In the genomic region with DNA sequence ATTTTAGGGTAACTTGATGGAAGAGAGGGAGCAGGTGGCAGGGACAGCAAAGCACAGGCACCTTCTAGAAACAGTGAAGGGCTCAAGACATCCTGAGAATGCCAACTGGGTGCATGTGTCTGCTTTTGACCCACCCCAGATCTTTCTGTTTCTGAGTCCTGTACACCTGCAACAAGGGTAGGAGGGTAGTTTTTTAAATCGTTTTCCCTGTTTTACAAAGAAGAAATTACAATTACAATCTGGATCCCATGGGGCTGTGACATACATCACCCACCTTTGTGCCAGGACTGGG, we compare ENCODE assay signal across 14 cellular contexts. TPM values are rescaled to one million over a fixed set of nuclear protein-coding genes. Genes with fewer than 3 reads are reported as not detected.
DNase-seq lines count a peak whose midpoint lies in the region; ATAC-seq and TF ChIP-seq lines count a peak whose summit lies in the region.
"Had no signal": no experiment of that assay in that cellular context is flagged by ENCODE, and none has a peak within 500 bp of the region (broad histone marks: within the 10 kb centered on the region; RNA-seq: fewer than 3 reads in every experiment).

No MANE protein-coding gene starts in this region.

- in situ Hi-C loops in G401 (cut with HindIII; ENCODE audit: low sequenced_read_pairs), result no loop called here

- H3K4me1 ChIP-seq in OCI-LY7 (ENCODE audit: insufficient read depth, low read length, poor library complexity, severe bottlenecking), result peaks cover 41% of the 10 kb centered on the region
- peaks cover 40% of the 10 kb centered on the region for H3K4me1 ChIP-seq in effector memory CD4-positive, alpha-beta T cell (ENCODE audit: control insufficient read depth, insufficient read depth, low read length, poor library complexity, severe bottlenecking)

- no peak for DNase-seq in activated CD4-positive, alpha-beta T cell treated with anti-CD3 and anti-CD28 coated beads, Interleukin-2, amount 10 ng/mL, durations not matched to agents 24 days and 14 days
- no peak for DNase-seq in activated CD4-positive, alpha-beta T cell treated with anti-CD3 and anti-CD28 coated beads, Interleukin-2, amount 50 U/mL, for 1 hour
- DNase-seq in OCI-LY7 (ENCODE audit: low spot score) (no peak), NCI-H1417 (lab: John Stamatoyannopoulos, UW) (no peak), G401 (ENCODE audit: low spot score) (no peak), NCI-H1105 (lab: John Stamatoyannopoulos, UW) (no peak)
- DNase-seq in effector memory CD4-positive, alpha-beta T cell, result no peak
- DNase-seq: midbrain, NCI-H1930, NCI-H510A, ovary had no signal

- peaks cover 4% of the 10 kb centered on the region for H3K36me3 Mint-ChIP-seq in activated CD4-positive, alpha-beta T cell treated with anti-CD3 and anti-CD28 coated beads, Interleukin-2, amount 10 ng/mL, durations not matched to agents 24 days and 14 days (ENCODE audit: low read depth)
- H3K36me3 Mint-ChIP-seq in stimulated activated memory B cell treated with anti-CD40 and anti-IgM and Interleukin-4, amounts not matched to agents 10 μg/mL and 1 μg/mL and 100 μg/mL, for 72 hours, result peaks cover 11% of the 10 kb centered on the region

- H2AFZ ChIP-seq in OCI-LY7 (ENCODE audit: low read length), result peak overlapping the region; percentile 79; the same call in 1 of the 2 replicates

- POLR2A ChIA-PET in OCI-LY7 (lab: Charles Lee), result interaction anchor here (0.5 to 1.7 kb wide), 5 partner anchors 11 to 258 kb away, joined by 3 to 4 read pairs (median 3); partner anchors contain the start of gene KLF6

- CTCF ChIA-PET in OCI-LY7 (lab: Charles Lee; ENCODE audit: unreplicated experiment), result no interaction called here

- H3K4me3 ChIP-seq in OCI-LY7 (ENCODE audit: low read depth, low read length, poor library complexity, severe bottlenecking), result no peak overlapping the region
- H3K4me3 ChIP-seq in effector memory CD4-positive, alpha-beta T cell (ENCODE audit: insufficient read depth, low read depth, low read length, poor library complexity, severe bottlenecking), result peak overlapping the region; percentile 8
- H3K4me3 ChIP-seq: A549, esophagus muscularis mucosa, ovary had no signal

- no peaks in the 10 kb centered on the region for H4K20me1 ChIP-seq in OCI-LY7 (ENCODE audit: insufficient read depth, low read length)

- H3K4me1 Mint-ChIP-seq in activated CD4-positive, alpha-beta T cell treated with anti-CD3 and anti-CD28 coated beads, Interleukin-2, amount 10 ng/mL, durations not matched to agents 24 days and 14 days, result peaks cover 77% of the 10 kb centered on the region
- peaks cover 47% of the 10 kb centered on the region for H3K4me1 Mint-ChIP-seq in stimulated activated memory B cell treated with anti-CD40 and anti-IgM and Interleukin-4, amounts not matched to agents 10 μg/mL and 1 μg/mL and 100 μg/mL, for 72 hours

- H3K27me3 ChIP-seq in effector memory CD4-positive, alpha-beta T cell (replicated peaks; ENCODE audit: control insufficient read depth, insufficient read depth, low read length, poor library complexity, severe bottlenecking), result no peaks in the 10 kb centered on the region
- H3K27me3 ChIP-seq: esophagus muscularis mucosa, ovary had no signal

- H3K9me3 ChIP-seq in OCI-LY7 (ENCODE audit: low read length), result no peaks in the 10 kb centered on the region
- no peaks in the 10 kb centered on the region for H3K9me3 ChIP-seq in effector memory CD4-positive, alpha-beta T cell (ENCODE audit: control insufficient read depth, low read length)
- H3K9me3 ChIP-seq: A549, esophagus muscularis mucosa, ovary had no signal

- H3K27ac Mint-ChIP-seq in activated CD4-positive, alpha-beta T cell treated with anti-CD3 and anti-CD28 coated beads, Interleukin-2, amount 10 ng/mL, durations not matched to agents 24 days and 14 days, result peak overlapping the region; percentile 84
- peak overlapping the region; percentile 33 for H3K27ac Mint-ChIP-seq in stimulated activated memory B cell treated with anti-CD40 and anti-IgM and Interleukin-4, amounts not matched to agents 10 μg/mL and 1 μg/mL and 100 μg/mL, for 72 hours

- H3K9me2 ChIP-seq in OCI-LY7 (ENCODE audit: insufficient read depth, low read length), result no peaks in the 10 kb centered on the region

- intact Hi-C loops in activated CD4-positive, alpha-beta T cell treated with anti-CD3 and anti-CD28 coated beads, Interleukin-2, amount 10 ng/mL, durations not matched to agents 24 days and 14 days (cut with micrococcal nuclease), result no loop called here
- intact Hi-C loops in OCI-LY7 (cut with micrococcal nuclease; ENCODE audit: unreplicated experiment), result no loop called here

- no peak for TF ChIP-seq CTCF in OCI-LY7 (conservative IDR thresholded peaks at IDR 0.05; ENCODE audit: low read length)

- peaks cover 4% of the 10 kb centered on the region for H3K9me3 Mint-ChIP-seq in activated CD4-positive, alpha-beta T cell treated with anti-CD3 and anti-CD28 coated beads, Interleukin-2, amount 10 ng/mL, durations not matched to agents 24 days and 14 days
- peaks cover 5% of the 10 kb centered on the region for H3K9me3 Mint-ChIP-seq in stimulated activated memory B cell treated with anti-CD40 and anti-IgM and Interleukin-4, amounts not matched to agents 10 μg/mL and 1 μg/mL and 100 μg/mL, for 72 hours

- no peaks in the 10 kb centered on the region for H3K79me2 ChIP-seq in OCI-LY7 (ENCODE audit: insufficient read depth, low read depth, low read length)

- no peaks in the 10 kb centered on the region for H3K27me3 Mint-ChIP-seq in activated CD4-positive, alpha-beta T cell treated with anti-CD3 and anti-CD28 coated beads, Interleukin-2, amount 10 ng/mL, durations not matched to agents 24 days and 14 days
- no peaks in the 10 kb centered on the region for H3K27me3 Mint-ChIP-seq in stimulated activated memory B cell treated with anti-CD40 and anti-IgM and Interleukin-4, amounts not matched to agents 10 μg/mL and 1 μg/mL and 100 μg/mL, for 72 hours

- no peaks in the 10 kb centered on the region for H3K36me3 ChIP-seq in OCI-LY7 (ENCODE audit: insufficient read depth, low read length)
- H3K36me3 ChIP-seq in effector memory CD4-positive, alpha-beta T cell (ENCODE audit: control insufficient read depth, insufficient read depth, low read length), result no peaks in the 10 kb centered on the region
- H3K36me3 ChIP-seq: esophagus muscularis mucosa, ovary had no signal

- H3K4me2 ChIP-seq in OCI-LY7 (ENCODE audit: low read length), result peak overlapping the region; percentile 45

- no peak for ATAC-seq in stimulated activated memory B cell treated with anti-CD40 and anti-IgM and Interleukin-4, amounts not matched to agents 10 μg/mL and 1 μg/mL and 100 μg/mL, for 72 hours

- H3K27ac ChIP-seq in OCI-LY7 (ENCODE audit: low read depth, low read length, poor library complexity, severe bottlenecking), result no peak overlapping the region
- H3K27ac ChIP-seq in effector memory CD4-positive, alpha-beta T cell (ENCODE audit: insufficient read depth, low read length, poor library complexity, severe bottlenecking), result no peak overlapping the region
- H3K27ac ChIP-seq: ovary had no signal

- peak overlapping the region; percentile 70 for H3K4me3 Mint-ChIP-seq in activated CD4-positive, alpha-beta T cell treated with anti-CD3 and anti-CD28 coated beads, Interleukin-2, amount 10 ng/mL, durations not matched to agents 24 days and 14 days
- no peak overlapping the region for H3K4me3 Mint-ChIP-seq in stimulated activated memory B cell treated with anti-CD40 and anti-IgM and Interleukin-4, amounts not matched to agents 10 μg/mL and 1 μg/mL and 100 μg/mL, for 72 hours

- no TSS peak for BruUV-seq in OCI-LY7 (replicated peaks; lab: Mats Ljungman, UMichigan)

RNA-seq across cellular contexts. Expression of gene KLF6, which starts 19.7 kb away (rescaled TPM):
- 116 and 127 TPM in 2 replicates for total RNA-seq in activated CD4-positive, alpha-beta T cell treated with anti-CD3 and anti-CD28 coated beads, Interleukin-2, amount 10 ng/mL, durations not matched to agents 24 days and 14 days
- total RNA-seq in OCI-LY7 (2014; rRNA removed; shearing (Covaris generic)), result 19.2 and 24.0 TPM in 2 replicates
- total RNA-seq in OCI-LY7 (2022), result 43.0 and 54.0 TPM in 2 replicates
- total RNA-seq in G401 (2014; rRNA removed; shearing (Covaris generic)), result 25.8 and 35.8 TPM in 2 replicates
